In the genomic region with DNA sequence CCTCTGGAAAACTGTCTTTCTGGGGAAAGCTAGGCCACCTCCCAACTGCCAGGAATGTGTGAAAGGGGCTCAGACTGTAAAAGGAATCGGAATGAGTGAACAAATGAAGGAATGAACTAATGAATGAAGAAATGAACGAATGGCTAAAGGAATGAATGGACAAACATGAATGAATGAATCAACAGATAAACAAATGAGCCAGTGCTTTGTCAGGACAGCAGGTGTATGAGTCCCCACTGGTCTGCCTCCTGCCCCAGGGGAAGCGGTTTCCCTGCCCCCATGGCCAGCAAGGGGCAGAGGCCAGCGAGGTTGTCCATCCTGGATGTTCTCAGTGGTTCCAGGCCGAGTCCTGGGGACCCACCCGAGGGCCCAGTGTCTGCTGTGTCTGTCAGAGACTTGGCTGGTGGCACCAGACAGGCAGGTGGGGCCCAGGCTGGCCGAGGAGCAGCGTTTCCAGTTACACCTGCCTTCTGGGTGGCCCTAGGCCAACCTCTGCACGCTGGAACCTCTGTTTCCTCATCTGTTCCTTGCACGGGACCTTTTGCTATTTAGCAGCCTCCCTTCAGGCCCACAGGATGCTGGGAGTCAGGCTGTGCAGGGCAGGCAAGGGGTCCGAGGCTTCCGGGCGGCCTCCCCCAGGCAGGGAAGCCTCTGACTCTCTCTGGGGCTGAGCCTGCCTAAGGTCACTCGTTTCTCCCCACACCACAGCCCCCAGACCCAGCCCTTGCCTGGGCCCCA, we compare ENCODE assay signal across 21 cellular contexts. TPM values are rescaled to one million over a fixed set of nuclear protein-coding genes. Genes with fewer than 3 reads are reported as not detected.
DNase-seq lines count a peak whose midpoint lies in the region; ATAC-seq, FAIRE-seq and TF ChIP-seq lines count a peak whose summit lies in the region.
"Had no signal": no experiment of that assay in that cellular context is flagged by ENCODE, and none has a peak within 500 bp of the region (broad histone marks: within the 10 kb centered on the region; RNA-seq: fewer than 3 reads in every experiment).

No MANE protein-coding gene starts in this region.

- peaks cover 0 to 19% (median 11%) of the 10 kb centered on the region in 11 experiments; a peak in 11 of 22 replicates for H3K9me3 ChIP-seq in BLaER1 treated with 17β-estradiol and CSF1 and Interleukin-3, amounts not matched to agents 10 nM and 100 nM (replicated peaks in 1 of 11)
- no peaks in the 10 kb centered on the region for H3K9me3 ChIP-seq in K562 (replicated peaks; ENCODE audit: control insufficient read depth, insufficient read depth, low read depth, low read length)
- peaks cover 8% of the 10 kb centered on the region for H3K9me3 ChIP-seq in trophoblast cell (ENCODE audit: insufficient read depth, low read depth, low read length)
- H3K9me3 ChIP-seq: Caco-2, esophagus muscularis mucosa, gastrocnemius medialis had no signal

- H3K4me2 ChIP-seq in BLaER1 treated with 17β-estradiol and CSF1 and Interleukin-3, amounts not matched to agents 10 nM and 100 nM: peak overlapping the region in 7 of 11 experiments; percentile 67 to 91 (median 86); a peak in 6 of 22 replicates
- no peak overlapping the region for H3K4me2 ChIP-seq in K562 (ENCODE audit: insufficient read depth, low read length)
- no peak overlapping the region for H3K4me2 ChIP-seq in trophoblast cell (ENCODE audit: low read length)

- 44% methylated on average over 11 of the region's 14 CpGs for WGBS in K562 (ENCODE audit: insufficient coverage, low coverage, missing lambda C conversion rate)
- no CpG with 5 or more reads among the region's 14 CpGs for WGBS in trophoblast cell (ENCODE audit: extremely low coverage, insufficient coverage, insufficient read length)

- no peak for TF ChIP-seq RAD21 in K562 (CRISPR knock-in tag; conservative IDR thresholded peaks at IDR 0.05 in 1 of 2, IDR thresholded peaks at IDR 0.05 in 1 of 2)

- no peak for FAIRE-seq in K562 (lab: Jason Lieb, UNC)
- FAIRE-seq in H54 (lab: Jason Lieb, UNC): no peak

- no peak for TF ChIP-seq POLR2A in K562 (conservative IDR thresholded peaks at IDR 0.05)
- TF ChIP-seq POLR2A in H54 (IDR thresholded peaks at IDR 0.05; ENCODE audit: low read depth, low read length): no peak

- no peaks in the 10 kb centered on the region for H3K36me3 ChIP-seq in BLaER1 treated with 17β-estradiol and CSF1 and Interleukin-3, amounts not matched to agents 10 nM and 100 nM
- H3K36me3 ChIP-seq in K562 (ENCODE audit: control insufficient read depth, insufficient read depth, low read length) (no peaks in the 10 kb centered on the region), trophoblast cell (ENCODE audit: control insufficient read depth in 1 of 2, insufficient read depth in 2 of 2, low read length in 2 of 2) (no peaks in the 10 kb centered on the region)
- H3K36me3 ChIP-seq: gastrocnemius medialis, tibial nerve had no signal

- intact Hi-C loops in K562 (cut with micrococcal nuclease): no loop called here

- H3K4ac ChIP-seq in trophoblast cell (ENCODE audit: low read depth, low read length): no peak overlapping the region

- H3K36me3 Mint-ChIP-seq in HFFc6 (ENCODE audit: low read depth): no peaks in the 10 kb centered on the region
- H3K36me3 Mint-ChIP-seq: natural killer cell had no signal

- H2BK120ac ChIP-seq in trophoblast cell (ENCODE audit: insufficient read depth, low read length, poor library complexity): no peak overlapping the region

- peaks cover 0 to 8% (median 0%) of the 10 kb centered on the region in 11 experiments; a peak in 3 of 22 replicates for H4K20me1 ChIP-seq in BLaER1 treated with 17β-estradiol and CSF1 and Interleukin-3, amounts not matched to agents 10 nM and 100 nM
- no peaks in the 10 kb centered on the region for H4K20me1 ChIP-seq in K562 (replicated peaks; ENCODE audit: control insufficient read depth, insufficient read depth, low read length)

- H2BK5ac ChIP-seq in trophoblast cell (ENCODE audit: low read depth, low read length, poor library complexity): no peak overlapping the region

- H3K79me1 ChIP-seq in trophoblast cell (ENCODE audit: low read length): peaks cover 39% of the 10 kb centered on the region

- DNase-seq in HFFc6 (no peak), K562 (ENCODE audit: extremely low read depth in 1 of 4, low spot score in 3 of 4) (no peak), trophoblast cell (no peak), NCI-H69 (lab: John Stamatoyannopoulos, UW) (no peak), H54 (ENCODE audit: insufficient read length, low spot score) (no peak)
- DNase-seq: activated effector memory CD4-positive, alpha-beta T cell treated with Interleukin-2 at 50 U/mL for 16 hours; Caco-2; central memory CD4-positive, alpha-beta T cell; DND-41; gastrocnemius medialis; natural killer cell; NCI-H1436; NCI-H510A treated with DMSO at 0.1 percent for 48 hours; SIG-M5; stimulated activated naive B cell treated with anti-CD40 and anti-IgM and Interleukin-4, amounts not matched to agents 10 μg/mL and 1 μg/mL and 100 μg/mL, for 72 hours had no signal

- H3K4me1 Mint-ChIP-seq in HFFc6 (ENCODE audit: low read depth): peaks cover 42% of the 10 kb centered on the region
- H3K4me1 Mint-ChIP-seq: natural killer cell had no signal

- H3K27ac ChIP-seq in BLaER1 treated with 17β-estradiol and CSF1 and Interleukin-3, amounts not matched to agents 10 nM and 100 nM: no peak overlapping the region
- H3K27ac ChIP-seq in K562 (ENCODE audit: extremely low read depth, low read depth, low read length): no peak overlapping the region
- no peak overlapping the region for H3K27ac ChIP-seq in trophoblast cell (ENCODE audit: low read depth, low read length)
- H3K27ac ChIP-seq: gastrocnemius medialis, parathyroid adenoma, tibial nerve had no signal

- in situ Hi-C loops in K562 (cut with MboI): no loop called here

- no peak overlapping the region for H3K4me3 ChIP-seq in BLaER1 treated with 17β-estradiol and CSF1 and Interleukin-3, amounts not matched to agents 10 nM and 100 nM
- no peak overlapping the region for H3K4me3 ChIP-seq in K562
- no peak overlapping the region for H3K4me3 ChIP-seq in trophoblast cell (ENCODE audit: low read depth, low read length)
- H3K4me3 ChIP-seq: esophagus muscularis mucosa, gastrocnemius medialis, tibial nerve had no signal

- CTCF ChIA-PET in K562 (lab: Yijun Ruan, JAX; ENCODE audit: low intra/inter-chr PET ratio): no interaction called here

- TF ChIP-seq CTCF in HFFc6 (IDR thresholded peaks at IDR 0.05) (no peak), K562 (IDR thresholded peaks at IDR 0.05 in 2 of 3, conservative IDR thresholded peaks at IDR 0.05 in 1 of 3; ENCODE audit: insufficient read depth in 2 of 3, low read depth in 1 of 3, low read length in 3 of 3) (no peak)

- ATAC-seq in K562 (no peak), HG03469 (IDR thresholded peaks at IDR 0.05; ENCODE audit: unreplicated experiment) (no peak)
- ATAC-seq: gastrocnemius medialis, natural killer cell had no signal

- POLR2A ChIA-PET in K562 (lab: Yijun Ruan, JAX): interaction anchor here (0.6 to 0.9 kb wide), 2 partner anchors 19 to 29 kb away, joined by 3 to 4 read pairs; no protein-coding TSS in a partner anchor

- H3K14ac ChIP-seq in trophoblast cell (ENCODE audit: low read length): no peak overlapping the region

- no peak overlapping the region for H4K12ac ChIP-seq in trophoblast cell (ENCODE audit: low read depth, low read length)

- BruUV-seq in K562 (replicated peaks; lab: Mats Ljungman, UMichigan): no TSS peak

- H3K27me3 Mint-ChIP-seq in HFFc6 (ENCODE audit: insufficient read depth): no peaks in the 10 kb centered on the region; the same call in none of the 2 replicates

- H4K91ac ChIP-seq in trophoblast cell (ENCODE audit: low read depth, low read length): peak overlapping the region; percentile 79

- H2BK12ac ChIP-seq in trophoblast cell (ENCODE audit: low read length): peak overlapping the region; percentile 66

- H2AFZ ChIP-seq in K562 (ENCODE audit: low read depth, low read length) (no peak overlapping the region), trophoblast cell (ENCODE audit: insufficient read depth, low read length, poor library complexity) (no peak overlapping the region)
- H2AFZ ChIP-seq: parathyroid adenoma had no signal

- no peak overlapping the region for H3K23ac ChIP-seq in trophoblast cell (ENCODE audit: low read length)

- peak overlapping the region; percentile 67 for H2AK5ac ChIP-seq in trophoblast cell (ENCODE audit: low read length)

- no peak overlapping the region for H3K4me3 Mint-ChIP-seq in HFFc6
- H3K4me3 Mint-ChIP-seq: natural killer cell; stimulated activated naive B cell treated with anti-CD40 and anti-IgM and Interleukin-4, amounts not matched to agents 10 μg/mL and 1 μg/mL and 100 μg/mL, for 72 hours; T-helper 1 cell treated with Interleukin-12 subunit alpha and Interleukin-12 subunit beta and Interleukin-4 antibody, amounts not matched to agents 30 μg/mL and 1 μg/mL, for 36 hours had no signal

- H3K18ac ChIP-seq in trophoblast cell (ENCODE audit: low read length): no peak overlapping the region

- no peaks in the 10 kb centered on the region for H3K9me3 Mint-ChIP-seq in HFFc6

- no peaks in the 10 kb centered on the region for H3K9me1 ChIP-seq in K562 (ENCODE audit: control insufficient read depth, insufficient read depth, low read length)

- H3K27me3 ChIP-seq in BLaER1 treated with 17β-estradiol and CSF1 and Interleukin-3, amounts not matched to agents 10 nM and 100 nM: peaks cover 0 to 19% (median 5%) of the 10 kb centered on the region in 11 experiments; a peak in 15 of 22 replicates
- no peaks in the 10 kb centered on the region for H3K27me3 ChIP-seq in K562 (ENCODE audit: control insufficient read depth in 2 of 2, insufficient read depth in 2 of 2, low read length in 2 of 2)
- no peaks in the 10 kb centered on the region for H3K27me3 ChIP-seq in trophoblast cell (ENCODE audit: insufficient read depth, low read length)
- H3K27me3 ChIP-seq: esophagus muscularis mucosa, gastrocnemius medialis, tibial nerve had no signal

- peaks cover 21 to 45% (median 43%) of the 10 kb centered on the region in 10 experiments for H3K4me1 ChIP-seq in BLaER1 treated with 17β-estradiol and CSF1 and Interleukin-3, amounts not matched to agents 10 nM and 100 nM
- peaks cover 5 to 41% of the 10 kb centered on the region in 2 experiments; a peak in 4 of 5 replicates for H3K4me1 ChIP-seq in K562 (replicated peaks in 1 of 2; ENCODE audit: control insufficient read depth in 2 of 2, insufficient read depth in 2 of 2, low read length in 2 of 2)
- peaks cover 30 to 38% of the 10 kb centered on the region in 2 experiments for H3K4me1 ChIP-seq in trophoblast cell (ENCODE audit: control insufficient read depth in 1 of 2, insufficient read depth in 2 of 2, low read length in 2 of 2)
- H3K4me1 ChIP-seq: gastrocnemius medialis, parathyroid adenoma had no signal

- H4K8ac ChIP-seq in trophoblast cell (ENCODE audit: low read depth, low read length): no peak overlapping the region

- peak overlapping the region; percentile 94 for H3K27ac Mint-ChIP-seq in HFFc6
- H3K27ac Mint-ChIP-seq: natural killer cell; stimulated activated naive B cell treated with anti-CD40 and anti-IgM and Interleukin-4, amounts not matched to agents 10 μg/mL and 1 μg/mL and 100 μg/mL, for 72 hours; T-helper 1 cell treated with Interleukin-12 subunit alpha and Interleukin-12 subunit beta and Interleukin-4 antibody, amounts not matched to agents 30 μg/mL and 1 μg/mL, for 36 hours had no signal

- H3K79me2 ChIP-seq in K562 (ENCODE audit: control insufficient read depth, insufficient read depth, low read length) (no peaks in the 10 kb centered on the region), trophoblast cell (ENCODE audit: control insufficient read depth, insufficient read depth, low read length, poor library complexity) (peaks cover 3% of the 10 kb centered on the region)
- H3K79me2 ChIP-seq: parathyroid adenoma had no signal

- H3K9ac ChIP-seq in BLaER1 treated with 17β-estradiol and CSF1 and Interleukin-3, amounts not matched to agents 10 nM and 100 nM: no peak overlapping the region
- H3K9ac ChIP-seq in K562 (ENCODE audit: insufficient read depth in 1 of 2, low read depth in 2 of 2, low read length in 2 of 2) (peak overlapping the region in 1 of 2 experiments; percentile 9; a peak in 2 of 4 replicates), trophoblast cell (ENCODE audit: low read length) (no peak overlapping the region)
- H3K9ac ChIP-seq: parathyroid adenoma had no signal

- no peak for TF ChIP-seq EP300 in K562 (IDR thresholded peaks at IDR 0.05; ENCODE audit: low read length)

RNA-seq across cellular contexts. Expression of a gene that starts 24.3 kb away (rescaled TPM):
- total RNA-seq in HFFc6 (2021; fragmentation: NEBNext Ultra II Directional; extraction: Animal tissue kit (Norgen Biotek cat#: 25700)): 1 to 10 TPM; 7.1 to 8.7 (median 7.8) TPM
- 21.5 and 51.6 TPM in 2 replicates for total RNA-seq in K562 (2011; cell fraction: chromatin; rRNA removed; ENCODE audit: low replicate concordance)
- 36.1 and 57.4 TPM in 2 replicates for total RNA-seq in K562 (2011; cell fraction: nucleolus; rRNA removed)
- 30.2 and 38.4 TPM in 2 replicates for total RNA-seq in K562 (2011; cell fraction: nucleoplasm; rRNA removed)
- total RNA-seq in K562 (2014; rRNA removed) (8.1 and 10.0 TPM in 2 replicates), K562 (2014; rRNA removed; fragmentation: Illumina TruSeq; extraction: Trizol) (3.6 and 5.0 TPM in 2 replicates), K562 (2015; rRNA removed; fragmentation: Illumina TruSeq; extraction: Trizol) (4.6 and 6.1 TPM in 2 replicates), K562 (2021) (9.8 and 10.2 TPM in 2 replicates)
- polyA plus RNA-seq in K562 (2011; rRNA removed) (7.9 TPM in 2 replicates), K562 (2014; fragmentation: Illumina TruSeq; extraction: Trizol) (2.5 and 4.7 TPM in 2 replicates), K562 (2014; fragmentation: Nextera tagmentation; extraction: Ambion mirVana) (1 to 10 TPM; 3.9 to 9.5 TPM), K562 (2014; rRNA removed) (2.6 and 3.6 TPM in 2 replicates)
- 5.2 and 10.8 TPM in 2 replicates for polyA plus RNA-seq in K562 (2011; cell fraction: cytosol; rRNA removed)
- 13.3 and 32.6 TPM in 2 replicates for polyA plus RNA-seq in K562 (2011; cell fraction: nucleus; rRNA removed)
- 6.4 and 9.1 TPM in 2 replicates for polyA plus RNA-seq in K562 (2012)
- 24.4 and 37.5 TPM in 2 replicates for polyA minus RNA-seq in K562 (2011; rRNA and poly(A)+ RNA removed)
- polyA minus RNA-seq in K562 (2011; cell fraction: cytosol; rRNA and poly(A)+ RNA removed): 34.5 and 45.2 TPM in 2 replicates
- polyA minus RNA-seq in K562 (2011; cell fraction: nucleus; rRNA and poly(A)+ RNA removed): 11.0 and 13.5 TPM in 2 replicates
- 9.7 and 10.6 TPM in 2 replicates for polyA plus RNA-seq in trophoblast cell (2013)

Comparison
In these comparisons a context has a peak if more than half of its experiments do, and no peak if none do; other contexts are left out.
1. H3K4me2 ChIP-seq: peak in BLaER1 treated with 17β-estradiol and CSF1 and Interleukin-3, amounts not matched to agents 10 nM and 100 nM (7 of 11); none in K562 (single experiment) and trophoblast cell (single experiment).